Comparison of ENCODE assay signal across 5 cellular contexts in genomic region chr13:45645263-45645662, GRCh38. TPM values are rescaled to one million over a fixed set of nuclear protein-coding genes. Genes with fewer than 3 reads are reported as not detected.
"Had no signal": no experiment of that assay in that cellular context is flagged by ENCODE, and none has a peak within 500 bp of the region (broad histone marks: within the 10 kb centered on the region; RNA-seq: fewer than 3 reads in every experiment).

No MANE protein-coding gene starts in this region.

RNA-seq across cellular contexts. Expression of gene ERICH6B, which starts 29.7 kb away (rescaled TPM):
- total RNA-seq: GM23338, H4, H7, HT-29 had no signal
- polyA plus RNA-seq: GM23338 had no signal

RNA-seq across cellular contexts. Expression of gene CBY2, which starts 56.9 kb away (rescaled TPM):
- total RNA-seq: H4, HT-29 had no signal
- polyA plus RNA-seq: IgD-negative memory B cell had no signal
